8 cellular contexts compared by ENCODE assay signal in the genomic region with DNA sequence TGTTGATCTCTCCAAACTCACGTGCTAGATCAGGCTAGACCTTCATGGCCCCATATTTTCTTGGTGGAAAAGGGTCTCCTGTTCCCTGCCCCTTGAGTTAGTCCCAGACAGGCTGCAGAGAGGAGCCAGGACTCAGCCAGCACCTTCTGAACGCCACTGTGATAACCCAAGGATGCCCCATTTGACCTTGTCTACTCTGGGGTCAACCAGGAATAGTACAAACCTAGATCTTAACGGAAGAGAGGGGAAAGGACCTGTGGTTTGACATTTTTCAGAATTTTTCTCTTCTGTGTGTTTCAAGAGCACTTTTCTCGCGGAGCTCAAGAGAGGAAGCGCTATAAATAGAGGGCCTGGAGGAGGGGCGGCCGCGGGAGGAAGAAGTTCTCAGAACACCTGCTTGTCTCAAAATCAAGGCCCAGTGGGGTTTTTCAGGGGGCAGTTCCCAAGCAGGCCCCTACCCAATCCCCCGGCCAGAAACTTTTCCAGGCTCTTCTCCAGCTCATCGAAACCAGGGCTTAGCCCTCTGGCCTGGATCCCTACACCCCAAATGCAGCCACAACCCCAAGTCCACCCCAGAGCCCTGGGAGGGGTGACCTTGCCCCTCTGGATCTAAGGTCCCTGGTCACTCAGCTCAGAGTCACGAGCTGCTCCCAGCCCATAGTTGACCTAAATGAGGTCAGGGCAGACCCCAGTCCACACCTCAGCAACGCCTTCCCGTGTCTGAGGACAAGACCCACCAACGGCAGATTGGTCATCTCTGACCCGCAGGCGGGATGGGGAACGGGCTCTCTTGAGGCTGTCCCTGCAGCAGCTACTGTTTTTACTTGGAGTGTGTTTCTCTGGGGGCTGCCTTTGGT.
DNase-seq lines count a peak whose midpoint lies in the region; ATAC-seq, FAIRE-seq and TF ChIP-seq lines count a peak whose summit lies in the region.

No MANE protein-coding gene starts in this region.

- TF ChIP-seq POLR2A in esophagus squamous epithelium (IDR thresholded peaks at IDR 0.05) = no peak

- H3K4me1 ChIP-seq in esophagus squamous epithelium = peaks cover 0 to 7% (median 4%) of the 10 kb centered on the region in 3 donors

- ATAC-seq in HG03060 (IDR thresholded peaks at IDR 0.05; ENCODE audit: low read depth, unreplicated experiment) = peak; percentile 58

- H3K4me3 Mint-ChIP-seq in T-helper 1 cell treated with Interleukin-12 subunit alpha and Interleukin-12 subunit beta and Interleukin-4 antibody, amounts not matched to agents 30 μg/mL and 1 μg/mL, for 36 hours = peak overlapping the region; percentile 61

- WGBS in esophagus squamous epithelium, 2 donors = 54 to 82% methylated on average over 7 to 11 of the region's 18 CpGs

- H3K4me3 ChIP-seq in esophagus squamous epithelium = no peak overlapping the region

- no peaks in the 10 kb centered on the region for H3K9me3 Mint-ChIP-seq in T-helper 1 cell treated with Interleukin-12 subunit alpha and Interleukin-12 subunit beta and Interleukin-4 antibody, amounts not matched to agents 30 μg/mL and 1 μg/mL, for 36 hours

- H3K36me3 Mint-ChIP-seq in T-helper 1 cell treated with Interleukin-12 subunit alpha and Interleukin-12 subunit beta and Interleukin-4 antibody, amounts not matched to agents 30 μg/mL and 1 μg/mL, for 36 hours (ENCODE audit: low read depth) = peaks cover 1% of the 10 kb centered on the region

- FAIRE-seq in D721Med (lab: Jason Lieb, UNC) = no peak

- no peaks in the 10 kb centered on the region for H3K9me3 ChIP-seq in esophagus squamous epithelium

- H3K27ac Mint-ChIP-seq in T-helper 1 cell treated with Interleukin-12 subunit alpha and Interleukin-12 subunit beta and Interleukin-4 antibody, amounts not matched to agents 30 μg/mL and 1 μg/mL, for 36 hours = peak overlapping the region; percentile 70

- peak overlapping the region in 1 of 4 donors; percentile 13 for H3K27ac ChIP-seq in esophagus squamous epithelium

- no peak for TF ChIP-seq CTCF in esophagus squamous epithelium (IDR thresholded peaks at IDR 0.05)
- no peak for TF ChIP-seq CTCF in D721Med (IDR thresholded peaks at IDR 0.05; ENCODE audit: insufficient read depth, missing control alignments)

- no peaks in the 10 kb centered on the region for H3K36me3 ChIP-seq in esophagus squamous epithelium

- DNase-seq in activated T-cell treated with anti-CD3 and anti-CD28 coated beads, Interleukin-2, amount 50 U/mL, for 1 hour = peak; percentile 59
- DNase-seq in activated T-cell treated with anti-CD3 and anti-CD28 coated beads for 4 hours (no peak), esophagus squamous epithelium (lab: John Stamatoyannopoulos, UW) (peak; percentile 11), AG20443 (ENCODE audit: low spot score) (no peak), NCI-H2107 treated with DMSO at 0.1 percent for 48 hours (lab: John Stamatoyannopoulos, UW; ENCODE audit: unreplicated experiment) (no peak), D721Med (ENCODE audit: insufficient read length, low spot score) (no peak)

- H3K4me1 Mint-ChIP-seq in T-helper 1 cell treated with Interleukin-12 subunit alpha and Interleukin-12 subunit beta and Interleukin-4 antibody, amounts not matched to agents 30 μg/mL and 1 μg/mL, for 36 hours (ENCODE audit: low read depth) = peaks cover 30% of the 10 kb centered on the region

- H3K27me3 Mint-ChIP-seq in T-helper 1 cell treated with Interleukin-12 subunit alpha and Interleukin-12 subunit beta and Interleukin-4 antibody, amounts not matched to agents 30 μg/mL and 1 μg/mL, for 36 hours (ENCODE audit: low read depth) = peaks cover 29% of the 10 kb centered on the region

- H3K27me3 ChIP-seq in esophagus squamous epithelium = peaks cover 0 to 27% (median 0%) of the 10 kb centered on the region in 4 donors

- intact Hi-C loops in esophagus squamous epithelium (cut with DNase I) = no loop called here

Comparison
In these comparisons a context has a peak if more than half of its experiments do, and no peak if none do; other contexts are left out.
1. DNase-seq: peak in activated T-cell treated with anti-CD3 and anti-CD28 coated beads, Interleukin-2, amount 50 U/mL, for 1 hour (single experiment) and esophagus squamous epithelium (single experiment); none in activated T-cell treated with anti-CD3 and anti-CD28 coated beads for 4 hours (single experiment), AG20443 (single experiment), NCI-H2107 treated with DMSO at 0.1 percent for 48 hours (single experiment) and D721Med (single experiment).